In genomic region chr11:101618691-101619090, GRCh38 we compare ENCODE assay signal across 18 cellular contexts. TPM values are rescaled to one million over a fixed set of nuclear protein-coding genes. Genes with fewer than 3 reads are reported as not detected.
DNase-seq lines count a peak whose midpoint lies in the region; ATAC-seq and TF ChIP-seq lines count a peak whose summit lies in the region.
"Had no signal": no experiment of that assay in that cellular context is flagged by ENCODE, and none has a peak within 500 bp of the region (broad histone marks: within the 10 kb centered on the region; RNA-seq: fewer than 3 reads in every experiment).

No MANE protein-coding gene starts in this region.

- no peak overlapping the region for H3K27ac ChIP-seq in fibroblast of lung (ENCODE audit: insufficient read depth, low read length)
- H3K27ac ChIP-seq in gastroesophageal sphincter: no peak overlapping the region

- H3K9ac ChIP-seq in fibroblast of lung (ENCODE audit: insufficient read depth, low read length): no peak overlapping the region

- no peaks in the 10 kb centered on the region for H3K9me3 ChIP-seq in fibroblast of lung (ENCODE audit: control insufficient read depth, insufficient read depth, low read depth, low read length)
- no peaks in the 10 kb centered on the region for H3K9me3 ChIP-seq in gastroesophageal sphincter

- no peaks in the 10 kb centered on the region for H3K27me3 ChIP-seq in fibroblast of lung (ENCODE audit: control insufficient read depth, insufficient read depth, low read length)
- no peaks in the 10 kb centered on the region for H3K27me3 ChIP-seq in gastroesophageal sphincter

- DNase-seq in GM04503 (ENCODE audit: low read depth) (peak; percentile 20), RKO (ENCODE audit: low spot score) (peak; percentile 2), fibroblast of lung (ENCODE audit: low read depth in 2 of 2) (peak; percentile 28 to 70), skeletal muscle cell (ENCODE audit: low read depth) (peak; percentile 81), DMS153 (lab: John Stamatoyannopoulos, UW) (no peak), NK-92 (lab: John Stamatoyannopoulos, UW; ENCODE audit: unreplicated experiment) (no peak)
- DNase-seq: activated CD4-positive, alpha-beta T cell treated with anti-CD3 and anti-CD28 coated beads for 1 hour; activated CD8-positive, alpha-beta memory T cell treated with anti-CD3 and anti-CD28 coated beads, Interleukin-2, amount 50 U/mL, for 4 hours; CD4-positive, CD25-positive, alpha-beta regulatory T cell; NCI-H1105; SHP77; stimulated activated CD4-positive, alpha-beta T cell treated with anti-CD3 and anti-CD28 coated beads, Interleukin-1b, Interleukin-23, amount 100 ng/mL, for 48 hours had no signal

- no peaks in the 10 kb centered on the region for H3K79me2 ChIP-seq in fibroblast of lung (ENCODE audit: control insufficient read depth, insufficient read depth, low read length)

- 86 to 91% methylated on average over 2 of the region's 2 CpGs for WGBS in gastroesophageal sphincter (ENCODE audit: low coverage in 1 of 2), 2 donors

- ATAC-seq in gastroesophageal sphincter (no peak), HG03442 (IDR thresholded peaks at IDR 0.05; ENCODE audit: unreplicated experiment) (no peak)
- ATAC-seq: natural killer cell treated with Interleukin-12 subunit alpha and Interleukin-12 subunit beta and Interleukin-15 and Interleukin-18, amount 100 ng/mL, for 72 hours had no signal

- H3K4me2 ChIP-seq in fibroblast of lung (ENCODE audit: extremely low read depth, insufficient read depth, low read length): no peak overlapping the region

- no peak overlapping the region for H2AFZ ChIP-seq in fibroblast of lung (ENCODE audit: low read length)

- TF ChIP-seq POLR2A in gastroesophageal sphincter (IDR thresholded peaks at IDR 0.05): no peak

- TF ChIP-seq EP300 in gastroesophageal sphincter (IDR thresholded peaks at IDR 0.05): no peak

- H3K36me3 ChIP-seq in fibroblast of lung (ENCODE audit: control insufficient read depth, insufficient read depth, low read length) (no peaks in the 10 kb centered on the region), gastroesophageal sphincter (no peaks in the 10 kb centered on the region)

- H3K4me3 ChIP-seq in fibroblast of lung (replicated peaks in 1 of 4; ENCODE audit: control extremely low read depth in 1 of 4, insufficient read depth in 1 of 4, low read depth in 3 of 4, low read length in 4 of 4): no peak overlapping the region
- H3K4me3 ChIP-seq in skeletal muscle cell (ENCODE audit: low read depth, low read length): no peak overlapping the region
- H3K4me3 ChIP-seq in gastroesophageal sphincter: no peak overlapping the region
- H3K4me3 ChIP-seq: lung had no signal

- H3K4me1 ChIP-seq in fibroblast of lung (ENCODE audit: control insufficient read depth, extremely low read depth, insufficient read depth, low read length): no peaks in the 10 kb centered on the region
- no peaks in the 10 kb centered on the region for H3K4me1 ChIP-seq in gastroesophageal sphincter

- no peak for TF ChIP-seq CTCF in fibroblast of lung (conservative IDR thresholded peaks at IDR 0.05 in 1 of 2, IDR thresholded peaks at IDR 0.05 in 1 of 2; ENCODE audit: low read depth in 1 of 2, low read length in 2 of 2)
- no peak for TF ChIP-seq CTCF in gastroesophageal sphincter (IDR thresholded peaks at IDR 0.05)

- H4K20me1 ChIP-seq in fibroblast of lung (ENCODE audit: control insufficient read depth, extremely low read depth, insufficient read depth, low read length): no peaks in the 10 kb centered on the region

RNA-seq across cellular contexts. Expression of gene TRPC6, which starts 34.9 kb away (rescaled TPM):
- total RNA-seq in fibroblast of lung (1.5 and 4.6 TPM in 2 replicates), gastroesophageal sphincter (10 to 100 TPM in 3 of 4 donors, 1 to 10 TPM in 1; 3.5 to 59.6 (median 40.2) TPM)
- polyA plus RNA-seq in fibroblast of lung: 0.91 and 26.4 TPM in 2 replicates
- 0.82 and 19.0 TPM in 2 replicates for polyA plus RNA-seq in fibroblast of lung (2012)
- polyA minus RNA-seq in fibroblast of lung (ENCODE audit: low replicate concordance): 0.56 and 10.1 TPM in 2 replicates
- total RNA-seq: CD4-positive, CD25-positive, alpha-beta regulatory T cell; Daoy; natural killer cell treated with Interleukin-12 subunit alpha and Interleukin-12 subunit beta and Interleukin-15 and Interleukin-18, amount 100 ng/mL, for 72 hours; T-helper 2 cell treated with Interferon-gamma antibody and Interleukin-4, amounts not matched to agents 100 ng/mL and 5 ng/mL, for 36 hours had no signal
- polyA plus RNA-seq: CD4-positive, CD25-positive, alpha-beta regulatory T cell had no signal

Comparison
In these comparisons a context has a peak if more than half of its experiments do, and no peak if none do; other contexts are left out.
1. DNase-seq: peak in GM04503 (single experiment), RKO (single experiment), fibroblast of lung (2 of 2) and skeletal muscle cell (single experiment); none in DMS153 (single experiment) and NK-92 (single experiment).